In the genomic region with DNA sequence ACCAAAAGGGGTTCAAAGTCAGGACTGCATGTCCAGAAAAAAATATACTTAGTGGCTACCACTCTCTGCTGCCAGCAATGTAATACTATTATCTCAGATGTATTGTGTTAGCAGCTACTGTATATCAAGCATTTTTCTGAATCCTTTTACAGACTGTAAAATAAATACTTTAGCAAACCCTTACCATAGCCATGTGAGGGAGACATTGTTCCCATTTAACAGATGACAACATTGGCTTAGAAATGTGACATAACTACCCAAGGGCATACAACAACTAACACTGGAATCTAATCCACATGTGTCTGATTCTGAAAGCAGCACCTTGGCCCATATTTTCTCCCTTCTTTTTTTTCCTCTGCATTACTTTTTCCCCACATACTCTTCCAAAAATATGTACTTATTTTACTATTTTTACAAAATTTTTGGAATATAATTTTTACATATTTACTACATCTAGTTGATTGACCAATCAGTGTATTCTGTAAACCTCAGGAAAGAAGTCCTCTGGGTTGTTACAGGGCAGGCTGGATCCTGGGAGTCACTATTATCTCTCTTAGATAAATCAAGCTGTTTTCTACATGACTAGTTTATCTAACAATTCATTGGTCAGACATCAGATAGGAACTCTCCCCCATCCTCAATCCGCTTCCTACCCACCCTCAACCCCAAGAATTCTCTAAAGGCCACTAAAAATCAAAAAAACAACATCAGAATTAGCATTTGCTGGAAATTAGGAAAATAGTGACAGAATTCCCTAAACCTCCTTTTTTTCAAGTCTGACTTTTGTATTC, we compare ENCODE assay signal across 10 cellular contexts.
DNase-seq lines count a peak whose midpoint lies in the region; ATAC-seq, FAIRE-seq and TF ChIP-seq lines count a peak whose summit lies in the region.
"Had no signal": no experiment of that assay in that cellular context is flagged by ENCODE, and none has a peak within 500 bp of the region (broad histone marks: within the 10 kb centered on the region; RNA-seq: fewer than 3 reads in every experiment).

No MANE protein-coding gene starts in this region.

- no peak overlapping the region for H2AFZ ChIP-seq in H9 (ENCODE audit: low read length)

- no peaks in the 10 kb centered on the region for H3K9me3 Mint-ChIP-seq in H9

- H3K9me3 ChIP-seq in ascending aorta (no peaks in the 10 kb centered on the region), H9 (ENCODE audit: control insufficient read depth, low read depth, low read length) (no peaks in the 10 kb centered on the region)

- H3K56ac ChIP-seq in mesendoderm (ENCODE audit: low read length) (no peak overlapping the region), H9 (ENCODE audit: insufficient read length, low read depth, low read length) (no peak overlapping the region)

- no peaks in the 10 kb centered on the region for H3K27me3 ChIP-seq in ascending aorta
- no peaks in the 10 kb centered on the region for H3K27me3 ChIP-seq in mesendoderm (ENCODE audit: insufficient read depth, low read length, poor library complexity)
- no peaks in the 10 kb centered on the region for H3K27me3 ChIP-seq in H9 (ENCODE audit: insufficient read depth, low read length)

- intact Hi-C loops in ascending aorta (cut with DNase I) = loop anchor here (2.0 to 5.0 kb wide), 2 partner anchors 41 to 153 kb away; a partner anchor contains a TSS

- H2BK20ac ChIP-seq in H9 (ENCODE audit: low read depth, low read length, poor library complexity, severe bottlenecking) = no peak overlapping the region

- H3K36me3 ChIP-seq in ascending aorta (no peaks in the 10 kb centered on the region), mesendoderm (ENCODE audit: control insufficient read depth, insufficient read depth, low read length) (no peaks in the 10 kb centered on the region)

- no peak overlapping the region for H2BK15ac ChIP-seq in mesendoderm (replicated peaks; ENCODE audit: low read depth)
- no peak overlapping the region for H2BK15ac ChIP-seq in H9 (ENCODE audit: low read depth, low read length)

- FAIRE-seq in RCC 7860 (lab: Jason Lieb, UNC) = no peak
- FAIRE-seq: islet of Langerhans had no signal

- H3K14ac ChIP-seq in H9 (ENCODE audit: insufficient read depth, low read length) = no peak overlapping the region

- H4K5ac ChIP-seq in mesendoderm (ENCODE audit: low read length) = no peak overlapping the region
- no peak overlapping the region for H4K5ac ChIP-seq in H9 (ENCODE audit: insufficient read length, low read depth, low read length)

- H3K23ac ChIP-seq in mesendoderm (ENCODE audit: low read length) (no peak overlapping the region), H9 (ENCODE audit: insufficient read length, low read depth, low read length) (no peak overlapping the region)

- H3K79me1 ChIP-seq in mesendoderm (ENCODE audit: low read length) (no peaks in the 10 kb centered on the region), H9 (ENCODE audit: insufficient read depth, low read depth, low read length, poor library complexity, severe bottlenecking) (no peaks in the 10 kb centered on the region)

- H3K23me2 ChIP-seq in H9 (ENCODE audit: insufficient read length, low read depth, low read length, poor library complexity, severe bottlenecking) = no peaks in the 10 kb centered on the region

- whole genome bisulfite sequencing in mesendoderm (ENCODE audit: extremely low coverage, insufficient coverage, low lambda C conversion rate) = no CpG with 5 or more reads among the region's 1 CpG
- WGBS in H9 (ENCODE audit: extremely low coverage, insufficient read length, low lambda C conversion rate) = no CpG with 5 or more reads among the region's 1 CpG

- H4K8ac ChIP-seq in mesendoderm (ENCODE audit: low read depth, low read length) (no peak overlapping the region), H9 (replicated peaks; ENCODE audit: insufficient read length, low read depth, low read length) (no peak overlapping the region)

- no peak overlapping the region for H3K4me3 Mint-ChIP-seq in H9

- H3K4me2 ChIP-seq in mesendoderm (ENCODE audit: low read length) (no peak overlapping the region), H9 (ENCODE audit: insufficient read depth, insufficient read length, low read length) (no peak overlapping the region)

- no peak overlapping the region for H3K27ac Mint-ChIP-seq in H9

- H3K4me1 Mint-ChIP-seq in H9 = peaks cover 3 to 7% of the 10 kb centered on the region in 2 experiments; a peak in 3 of 4 replicates

- H3K4me1 ChIP-seq in ascending aorta = peaks cover 0 to 14% of the 10 kb centered on the region in 2 donors
- no peaks in the 10 kb centered on the region for H3K4me1 ChIP-seq in mesendoderm (ENCODE audit: control insufficient read depth, low read depth, low read length)
- no peaks in the 10 kb centered on the region for H3K4me1 ChIP-seq in H9 (ENCODE audit: insufficient read depth, low read length)

- no peak overlapping the region for H4K91ac ChIP-seq in H9 (ENCODE audit: insufficient read length, low read depth, low read length)

- H2BK12ac ChIP-seq in H9 (ENCODE audit: insufficient read length, low read depth, low read length) = no peak overlapping the region

- no peaks in the 10 kb centered on the region; the same call in 1 of the 2 replicates for H3K27me3 Mint-ChIP-seq in H9 (ENCODE audit: low read depth)

- H3K4me3 ChIP-seq in ascending aorta (no peak overlapping the region), mesendoderm (ENCODE audit: low read length) (no peak overlapping the region)

- no peaks in the 10 kb centered on the region for H4K20me1 ChIP-seq in H9 (ENCODE audit: control insufficient read depth, insufficient read depth, insufficient read length)

- ATAC-seq in HG02798 (IDR thresholded peaks at IDR 0.05; ENCODE audit: poor library complexity, unreplicated experiment) (peak; percentile 53), GM21717 (IDR thresholded peaks at IDR 0.05; ENCODE audit: unreplicated experiment) (no peak)

- H3K9ac ChIP-seq in mesendoderm (ENCODE audit: low read length) (no peak overlapping the region), H9 (ENCODE audit: extremely low read depth, insufficient read length, low read length) (no peak overlapping the region)

- H2AK5ac ChIP-seq in mesendoderm (ENCODE audit: low read length) (no peak overlapping the region), H9 (ENCODE audit: insufficient read length, low read length) (no peak overlapping the region)

- H3K79me2 ChIP-seq in mesendoderm (ENCODE audit: control insufficient read depth, insufficient read depth, low read length) (no peaks in the 10 kb centered on the region), H9 (ENCODE audit: insufficient read depth, low read length) (no peaks in the 10 kb centered on the region)

- H3K4ac ChIP-seq in mesendoderm (ENCODE audit: low read depth, low read length) = no peak overlapping the region
- no peak overlapping the region for H3K4ac ChIP-seq in H9 (ENCODE audit: low read depth, low read length)

- H3K36me3 Mint-ChIP-seq in H9 (ENCODE audit: insufficient read depth in 1 of 3, low read depth in 3 of 3) = no peaks in the 10 kb centered on the region

- no peak overlapping the region for H3T11ph ChIP-seq in H9 (ENCODE audit: low read length)

- no peak overlapping the region for H3K18ac ChIP-seq in mesendoderm (ENCODE audit: low read length)
- no peak overlapping the region for H3K18ac ChIP-seq in H9 (ENCODE audit: insufficient read length, low read depth, low read length)

- no peak overlapping the region for H2BK120ac ChIP-seq in mesendoderm (ENCODE audit: low read depth, low read length)
- H2BK120ac ChIP-seq in H9 (ENCODE audit: low read depth, low read length, poor library complexity, severe bottlenecking) = no peak overlapping the region

- TF ChIP-seq CTCF in GM12873 (IDR thresholded peaks at IDR 0.05; ENCODE audit: insufficient read depth, low read depth, low read length, missing control alignments) (peak; percentile 34), ascending aorta (IDR thresholded peaks at IDR 0.05) (no peak), H9 (conservative IDR thresholded peaks at IDR 0.05) (no peak)

- DNase-seq in ascending aorta (ENCODE audit: low spot score in 2 of 2) = no peak
- DNase-seq in mesendoderm = peak; percentile 44
- DNase-seq in H9 = no peak
- no peak for DNase-seq in RCC 7860 (ENCODE audit: low spot score)
- DNase-seq in DMS79 treated with DMSO at 0.1 percent for 48 hours (lab: John Stamatoyannopoulos, UW) = no peak
- DNase-seq: nucleus accumbens had no signal

- H2BK5ac ChIP-seq in mesendoderm (ENCODE audit: low read length) (no peak overlapping the region), H9 (ENCODE audit: insufficient read length, low read length) (no peak overlapping the region)

- H3K27ac ChIP-seq in ascending aorta = peak overlapping the region; percentile 53 to 76
- H3K27ac ChIP-seq in mesendoderm (ENCODE audit: low read depth, low read length) = no peak overlapping the region
- no peak overlapping the region for H3K27ac ChIP-seq in H9 (ENCODE audit: insufficient read length, low read depth, low read length)

Comparison
In these comparisons a context has a peak if more than half of its experiments do, and no peak if none do; other contexts are left out.
1. H3K27ac ChIP-seq: peak in ascending aorta (2 of 2); none in mesendoderm (single experiment) and H9 (single experiment).